In genomic region chr9:124390812-124391658, GRCh38 we compare ENCODE assay signal across 1 cellular context.
TF ChIP-seq lines count a peak whose summit lies in the region.

No MANE protein-coding gene starts in this region.

TF ChIP-seq in GM23338, 12 proteins besides CTCF, POLR2A, EP300 and RAD21 (continued from another document):
- TF ChIP-seq REST (IDR thresholded peaks at IDR 0.05; ENCODE audit: unreplicated experiment) = no peak
- no peak for TF ChIP-seq NANOG (IDR thresholded peaks at IDR 0.05; ENCODE audit: borderline replicate concordance)
- TF ChIP-seq STAT1 (IDR thresholded peaks at IDR 0.05; ENCODE audit: unreplicated experiment) = no peak
- no peak for TF ChIP-seq CREB1 (CRISPR knock-in tag; IDR thresholded peaks at IDR 0.05; ENCODE audit: low read depth)
- no peak for TF ChIP-seq EZH2 (IDR thresholded peaks at IDR 0.05; ENCODE audit: low read depth, unreplicated experiment)
- no peak for TF ChIP-seq JUNB (IDR thresholded peaks at IDR 0.05; ENCODE audit: unreplicated experiment)
- TF ChIP-seq, protein P1, sequence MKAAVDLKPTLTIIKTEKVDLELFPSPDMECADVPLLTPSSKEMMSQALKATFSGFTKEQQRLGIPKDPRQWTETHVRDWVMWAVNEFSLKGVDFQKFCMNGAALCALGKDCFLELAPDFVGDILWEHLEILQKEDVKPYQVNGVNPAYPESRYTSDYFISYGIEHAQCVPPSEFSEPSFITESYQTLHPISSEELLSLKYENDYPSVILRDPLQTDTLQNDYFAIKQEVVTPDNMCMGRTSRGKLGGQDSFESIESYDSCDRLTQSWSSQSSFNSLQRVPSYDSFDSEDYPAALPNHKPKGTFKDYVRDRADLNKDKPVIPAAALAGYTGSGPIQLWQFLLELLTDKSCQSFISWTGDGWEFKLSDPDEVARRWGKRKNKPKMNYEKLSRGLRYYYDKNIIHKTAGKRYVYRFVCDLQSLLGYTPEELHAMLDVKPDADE (IDR thresholded peaks at IDR 0.05) = no peak
- no peak for TF ChIP-seq ZNF114 (CRISPR knock-in tag; IDR thresholded peaks at IDR 0.05)
